In the genomic region with DNA sequence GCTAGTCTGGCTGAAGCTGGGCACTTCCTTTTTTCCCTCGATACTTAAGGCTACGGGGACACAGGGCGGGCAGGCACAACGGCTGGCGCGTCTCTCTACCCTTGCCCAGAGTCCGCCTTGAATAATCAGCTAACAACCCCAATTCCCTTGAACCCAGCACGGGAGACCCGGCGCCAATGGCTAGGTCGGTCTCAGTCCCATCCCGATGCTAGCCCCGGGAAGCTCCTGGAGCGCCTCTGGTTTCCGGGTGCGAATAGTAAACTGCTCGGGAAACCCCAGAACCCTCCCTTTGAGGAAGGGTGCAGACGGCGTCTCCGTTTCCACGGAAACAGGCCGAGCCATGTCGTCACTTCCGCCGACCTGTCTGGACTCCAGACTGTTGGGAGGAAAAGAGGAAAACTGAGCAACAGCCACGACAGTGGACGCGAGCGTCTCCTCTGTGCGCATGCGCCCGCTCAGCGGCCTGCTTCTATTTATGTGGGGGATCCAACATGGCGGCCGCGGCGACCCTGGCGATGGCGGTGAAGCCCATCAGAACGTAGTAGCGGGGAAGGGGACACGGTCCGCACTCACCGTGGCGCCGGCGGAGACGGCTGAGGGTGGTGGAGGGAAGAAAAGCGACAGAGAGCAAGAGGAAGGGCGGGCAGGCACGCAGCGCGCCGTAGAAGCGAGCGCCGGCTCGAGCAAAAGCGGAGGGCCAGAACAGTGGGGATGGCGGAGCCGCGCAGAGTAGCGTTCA, we compare ENCODE assay signal across 8 cellular contexts. TPM values are rescaled to one million over a fixed set of nuclear protein-coding genes. Genes with fewer than 3 reads are reported as not detected.
DNase-seq lines count a peak whose midpoint lies in the region; ATAC-seq and TF ChIP-seq lines count a peak whose summit lies in the region.

A gene (plus strand): TSS at position 464 of the 739 bp plus-strand sequence. CDS start 248 bp downstream, at position 712.

- peaks cover 6% of the 10 kb centered on the region for H3K36me3 Mint-ChIP-seq in activated T-helper 2 cell treated with anti-CD3 and anti-CD28 coated beads, Interferon-gamma antibody, Interleukin-2, Interleukin-4, amounts not matched to agents 10 μg/mL and 5 μg/mL and 100 μg/mL, durations not matched to agents 14 hours and 24 hours and 36 hours (ENCODE audit: low read depth)
- peaks cover 4% of the 10 kb centered on the region for H3K36me3 Mint-ChIP-seq in natural killer cell treated with Interleukin-12 subunit alpha and Interleukin-12 subunit beta and Interleukin-15 and Interleukin-18, amount 100 ng/mL, for 72 hours

- H3K27me3 ChIP-seq in RWPE2 (ENCODE audit: insufficient read depth, poor library complexity, severe bottlenecking), result no peaks in the 10 kb centered on the region

- peak within 1 kb of the TSS; percentile 99 for H3K4me3 ChIP-seq in RWPE2 (ENCODE audit: severe bottlenecking)
- peak within 1 kb of the TSS; percentile 92 for H3K4me3 ChIP-seq in fibroblast of pulmonary artery (replicated peaks; ENCODE audit: low read depth, low read length)

- DNase-seq in EH (ENCODE audit: low read depth) (peak; percentile 98), H4 (ENCODE audit: low spot score) (peak; percentile 97), LoVo (ENCODE audit: low spot score) (peak; percentile 99), RWPE2 (ENCODE audit: low spot score) (peak; percentile 90), fibroblast of pulmonary artery (ENCODE audit: low read depth) (peak; percentile 98)
- peak; percentile 87 for DNase-seq in activated T-helper 2 cell treated with anti-CD3 and anti-CD28 coated beads, Interferon-gamma antibody, Interleukin-2, Interleukin-4, amounts not matched to agents 10 μg/mL and 5 μg/mL and 100 μg/mL, durations not matched to agents 14 hours and 24 hours and 36 hours (ENCODE audit: low spot score)
- DNase-seq in natural killer cell treated with Interleukin-12 subunit alpha and Interleukin-12 subunit beta and Interleukin-15 and Interleukin-18, amount 100 ng/mL, for 72 hours (ENCODE audit: low spot score), result peak; percentile 93
- peak; percentile 96 for DNase-seq in stimulated activated naive CD8-positive, alpha-beta T cell treated with anti-CD3 and anti-CD28 coated beads, Interleukin-15, Interleukin-2, amounts not matched to agents 100 U/mL and 50 U/mL, for 24 hours

- peak within 1 kb of the TSS; percentile 40 for H3K27ac ChIP-seq in RWPE2 (ENCODE audit: poor library complexity, severe bottlenecking)

- TF ChIP-seq CTCF in RWPE2 (IDR thresholded peaks at IDR 0.05; ENCODE audit: poor library complexity, severe bottlenecking) (no peak), fibroblast of pulmonary artery (IDR thresholded peaks at IDR 0.05; ENCODE audit: low read length, missing control alignments) (no peak)

- intact Hi-C loops in activated T-helper 2 cell treated with anti-CD3 and anti-CD28 coated beads, Interferon-gamma antibody, Interleukin-2, Interleukin-4, amounts not matched to agents 10 μg/mL and 5 μg/mL and 100 μg/mL, durations not matched to agents 14 hours and 24 hours and 36 hours (cut with micrococcal nuclease), result loop anchor here (1.0 to 5.0 kb wide), 8 partner anchors 98 to 451 kb away; a partner anchor contains a TSS

- 0 out of 2 replicates have a peak, but pooled peaks cover 6% of the 10 kb centered on the region for H3K36me3 ChIP-seq in RWPE2 (ENCODE audit: low read depth)

- ATAC-seq in RWPE2 (ENCODE audit: low read depth), result peak; percentile 89
- peak; percentile 93 to 96 for ATAC-seq in natural killer cell treated with Interleukin-12 subunit alpha and Interleukin-12 subunit beta and Interleukin-15 and Interleukin-18, amount 100 ng/mL, for 72 hours
- ATAC-seq in stimulated activated naive CD8-positive, alpha-beta T cell treated with anti-CD3 and anti-CD28 coated beads, Interleukin-15, Interleukin-2, amounts not matched to agents 100 U/mL and 50 U/mL, for 24 hours, result peak; percentile 95

- no peaks in the 10 kb centered on the region for H3K9me3 Mint-ChIP-seq in activated T-helper 2 cell treated with anti-CD3 and anti-CD28 coated beads, Interferon-gamma antibody, Interleukin-2, Interleukin-4, amounts not matched to agents 10 μg/mL and 5 μg/mL and 100 μg/mL, durations not matched to agents 14 hours and 24 hours and 36 hours
- no peaks in the 10 kb centered on the region for H3K9me3 Mint-ChIP-seq in natural killer cell treated with Interleukin-12 subunit alpha and Interleukin-12 subunit beta and Interleukin-15 and Interleukin-18, amount 100 ng/mL, for 72 hours

- H3K4me1 Mint-ChIP-seq in activated T-helper 2 cell treated with anti-CD3 and anti-CD28 coated beads, Interferon-gamma antibody, Interleukin-2, Interleukin-4, amounts not matched to agents 10 μg/mL and 5 μg/mL and 100 μg/mL, durations not matched to agents 14 hours and 24 hours and 36 hours (ENCODE audit: low read depth), result peaks cover 21% of the 10 kb centered on the region
- H3K4me1 Mint-ChIP-seq in natural killer cell treated with Interleukin-12 subunit alpha and Interleukin-12 subunit beta and Interleukin-15 and Interleukin-18, amount 100 ng/mL, for 72 hours (ENCODE audit: low read depth in 2 of 2), result peaks cover 19 to 22% of the 10 kb centered on the region in 2 donors

- H3K9me3 ChIP-seq in RWPE2 (ENCODE audit: severe bottlenecking), result no peaks in the 10 kb centered on the region

- peaks cover 17% of the 10 kb centered on the region for H3K27me3 Mint-ChIP-seq in activated T-helper 2 cell treated with anti-CD3 and anti-CD28 coated beads, Interferon-gamma antibody, Interleukin-2, Interleukin-4, amounts not matched to agents 10 μg/mL and 5 μg/mL and 100 μg/mL, durations not matched to agents 14 hours and 24 hours and 36 hours (ENCODE audit: low read depth)
- peaks cover 2 to 18% of the 10 kb centered on the region in 2 donors for H3K27me3 Mint-ChIP-seq in natural killer cell treated with Interleukin-12 subunit alpha and Interleukin-12 subunit beta and Interleukin-15 and Interleukin-18, amount 100 ng/mL, for 72 hours

- H3K4me3 Mint-ChIP-seq in activated T-helper 2 cell treated with anti-CD3 and anti-CD28 coated beads, Interferon-gamma antibody, Interleukin-2, Interleukin-4, amounts not matched to agents 10 μg/mL and 5 μg/mL and 100 μg/mL, durations not matched to agents 14 hours and 24 hours and 36 hours (ENCODE audit: low read depth), result peak within 1 kb of the TSS; percentile 100
- peak within 1 kb of the TSS; percentile 100 for H3K4me3 Mint-ChIP-seq in natural killer cell treated with Interleukin-12 subunit alpha and Interleukin-12 subunit beta and Interleukin-15 and Interleukin-18, amount 100 ng/mL, for 72 hours

- peak within 1 kb of the TSS; percentile 83 for H3K27ac Mint-ChIP-seq in activated T-helper 2 cell treated with anti-CD3 and anti-CD28 coated beads, Interferon-gamma antibody, Interleukin-2, Interleukin-4, amounts not matched to agents 10 μg/mL and 5 μg/mL and 100 μg/mL, durations not matched to agents 14 hours and 24 hours and 36 hours
- H3K27ac Mint-ChIP-seq in natural killer cell treated with Interleukin-12 subunit alpha and Interleukin-12 subunit beta and Interleukin-15 and Interleukin-18, amount 100 ng/mL, for 72 hours, result peak within 1 kb of the TSS; percentile 96 to 97

- peaks cover 5% of the 10 kb centered on the region for H3K4me1 ChIP-seq in RWPE2 (ENCODE audit: insufficient read depth, poor library complexity, severe bottlenecking)

RNA-seq across cellular contexts. Expression of the gene that starts here (rescaled TPM):
- total RNA-seq in H4 (2014; rRNA removed; shearing (Covaris generic)), result 2.3 and 3.3 TPM in 2 replicates
- 13.6 and 14.1 TPM in 2 replicates for total RNA-seq in activated T-helper 2 cell treated with anti-CD3 and anti-CD28 coated beads, Interferon-gamma antibody, Interleukin-2, Interleukin-4, amounts not matched to agents 10 μg/mL and 5 μg/mL and 100 μg/mL, durations not matched to agents 14 hours and 24 hours and 36 hours
- total RNA-seq in natural killer cell treated with Interleukin-12 subunit alpha and Interleukin-12 subunit beta and Interleukin-15 and Interleukin-18, amount 100 ng/mL, for 72 hours, result 10 to 100 TPM; 14.7 to 17.9 TPM

Comparison
In these comparisons a context has a peak if more than half of its experiments do, and no peak if none do; other contexts are left out.
1. Peak in every context shown above with its lines: DNase-seq, ATAC-seq, H3K4me3 ChIP-seq and H3K27ac ChIP-seq.